Comparison of ENCODE assay signal across 1 cellular context in the genomic region with DNA sequence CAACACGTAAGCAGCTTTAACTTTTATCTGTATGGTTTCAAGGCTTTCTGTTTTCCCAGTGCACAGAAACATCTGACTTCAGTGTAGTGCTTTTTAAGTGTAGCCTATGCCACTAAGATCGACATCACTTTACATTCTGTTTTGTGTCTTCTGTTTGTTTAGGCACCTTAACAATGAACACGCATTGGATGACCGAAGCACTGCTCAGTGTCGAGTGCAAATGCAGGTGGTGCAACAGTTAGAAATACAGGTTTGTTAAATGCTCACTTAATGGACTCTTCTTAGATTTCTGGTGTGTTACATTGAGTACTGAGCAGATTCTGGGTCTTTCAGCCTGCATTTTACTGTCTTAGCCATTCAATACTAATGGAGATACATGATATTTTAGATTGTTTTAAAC.
TF ChIP-seq lines count a peak whose summit lies in the region.

No MANE protein-coding gene starts in this region.

TF ChIP-seq in GM23338, 12 proteins besides CTCF, POLR2A, EP300 and RAD21 (continued from another document):
- TF ChIP-seq POLR2AphosphoS5 (IDR thresholded peaks at IDR 0.05; ENCODE audit: low read depth) (no peak), EZH2 (IDR thresholded peaks at IDR 0.05; ENCODE audit: low read depth, unreplicated experiment) (no peak), EZH2phosphoT487 (IDR thresholded peaks at IDR 0.05; ENCODE audit: unreplicated experiment) (no peak), STAT1 (IDR thresholded peaks at IDR 0.05; ENCODE audit: unreplicated experiment) (no peak), ZNF114 (CRISPR knock-in tag; IDR thresholded peaks at IDR 0.05) (no peak), ETS1 (IDR thresholded peaks at IDR 0.05) (no peak)
